ENCODE assay signal across 11 cellular contexts in the genomic region with DNA sequence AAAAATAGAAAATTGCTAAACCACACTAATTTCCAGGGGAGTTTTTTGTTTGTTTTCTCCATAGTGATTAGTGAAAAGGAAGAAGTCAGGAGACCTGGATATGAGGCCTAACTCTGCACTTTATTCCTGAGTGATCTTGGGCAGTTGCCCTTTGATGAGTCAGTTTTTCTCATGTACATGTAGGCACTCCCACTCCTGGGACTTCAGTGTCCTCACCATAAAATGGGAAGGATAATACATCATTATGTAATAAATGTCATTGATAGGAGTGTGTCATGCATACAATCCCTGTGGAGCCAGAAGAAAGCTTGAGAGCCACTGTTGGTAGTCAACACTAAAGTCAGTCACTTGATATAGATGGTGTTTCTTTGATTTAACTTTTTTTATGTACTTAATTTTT. TPM values are rescaled to one million over a fixed set of nuclear protein-coding genes. Genes with fewer than 3 reads are reported as not detected.
A peak's percentile ranks its signal among the peaks of the same experiment; 100 is the strongest.
DNase-seq lines count a peak whose midpoint lies in the region; ATAC-seq and TF ChIP-seq lines count a peak whose summit lies in the region.
"Had no signal": no experiment of that assay in that cellular context is flagged by ENCODE, and none has a peak within 500 bp of the region (broad histone marks: within the 10 kb centered on the region; RNA-seq: fewer than 3 reads in every experiment).

No MANE protein-coding gene starts in this region.

- H3K27ac ChIP-seq in vagina, result peak overlapping the region; percentile 78

- peaks cover 16% of the 10 kb centered on the region for H3K36me3 Mint-ChIP-seq in activated T-cell treated with anti-CD3 and anti-CD28 coated beads, Interleukin-2, amount 50 U/mL, for 24 hours (ENCODE audit: low read depth)
- peaks cover 8% of the 10 kb centered on the region for H3K36me3 Mint-ChIP-seq in stimulated activated memory B cell treated with anti-CD40 and anti-IgM and Interleukin-4, amounts not matched to agents 10 μg/mL and 1 μg/mL and 100 μg/mL, for 72 hours
- H3K36me3 Mint-ChIP-seq: activated naive CD8-positive, alpha-beta T cell had no signal

- no peaks in the 10 kb centered on the region for H3K27me3 ChIP-seq in vagina

- intact Hi-C loops in vagina (cut with DNase I), result no loop called here

- peak overlapping the region; percentile 18 for H3K27ac Mint-ChIP-seq in activated T-cell treated with anti-CD3 and anti-CD28 coated beads, Interleukin-2, amount 50 U/mL, for 24 hours
- no peak overlapping the region for H3K27ac Mint-ChIP-seq in stimulated activated memory B cell treated with anti-CD40 and anti-IgM and Interleukin-4, amounts not matched to agents 10 μg/mL and 1 μg/mL and 100 μg/mL, for 72 hours
- H3K27ac Mint-ChIP-seq: activated naive CD8-positive, alpha-beta T cell had no signal

- no peak for TF ChIP-seq CTCF in vagina (IDR thresholded peaks at IDR 0.05)

- H3K27me3 Mint-ChIP-seq in activated T-cell treated with anti-CD3 and anti-CD28 coated beads, Interleukin-2, amount 50 U/mL, for 24 hours, result no peaks in the 10 kb centered on the region
- no peaks in the 10 kb centered on the region for H3K27me3 Mint-ChIP-seq in stimulated activated memory B cell treated with anti-CD40 and anti-IgM and Interleukin-4, amounts not matched to agents 10 μg/mL and 1 μg/mL and 100 μg/mL, for 72 hours
- H3K27me3 Mint-ChIP-seq: activated naive CD8-positive, alpha-beta T cell had no signal

- ATAC-seq in stimulated activated memory B cell treated with anti-CD40 and anti-IgM and Interleukin-4, amounts not matched to agents 10 μg/mL and 1 μg/mL and 100 μg/mL, for 72 hours, result no peak

- peaks cover 54% of the 10 kb centered on the region for H3K4me1 ChIP-seq in vagina

- TF ChIP-seq POLR2A in vagina (IDR thresholded peaks at IDR 0.05), result no peak

- H3K4me3 Mint-ChIP-seq in activated T-cell treated with anti-CD3 and anti-CD28 coated beads, Interleukin-2, amount 50 U/mL, for 24 hours, result no peak overlapping the region
- no peak overlapping the region for H3K4me3 Mint-ChIP-seq in stimulated activated memory B cell treated with anti-CD40 and anti-IgM and Interleukin-4, amounts not matched to agents 10 μg/mL and 1 μg/mL and 100 μg/mL, for 72 hours
- H3K4me3 Mint-ChIP-seq: activated naive CD8-positive, alpha-beta T cell had no signal

- no peak for DNase-seq in activated T-cell treated with anti-CD3 and anti-CD28 coated beads, Interleukin-2, amount 50 U/mL, for 24 hours
- no peak for DNase-seq in activated T-cell treated with anti-CD3 and anti-CD28 coated beads for 4 hours
- DNase-seq in astrocyte of the hippocampus (ENCODE audit: low read depth, low spot score), result peak; percentile 72
- DNase-seq in kidney tubule cell (ENCODE audit: low spot score), result peak; percentile 87
- DNase-seq in vagina (ENCODE audit: extremely low spot score in 2 of 2), result no peak
- no peak for DNase-seq in activated effector memory CD4-positive, alpha-beta T cell treated with anti-CD3 and anti-CD28 coated beads, Interleukin-2, amount 50 U/mL, for 16 hours
- DNase-seq in UCSD-AML1 (lab: John Stamatoyannopoulos, UW; ENCODE audit: unreplicated experiment), result no peak
- DNase-seq: AML-193, mesendoderm had no signal

- H3K9me3 Mint-ChIP-seq in activated T-cell treated with anti-CD3 and anti-CD28 coated beads, Interleukin-2, amount 50 U/mL, for 24 hours, result no peaks in the 10 kb centered on the region
- H3K9me3 Mint-ChIP-seq in stimulated activated memory B cell treated with anti-CD40 and anti-IgM and Interleukin-4, amounts not matched to agents 10 μg/mL and 1 μg/mL and 100 μg/mL, for 72 hours, result no peaks in the 10 kb centered on the region

- no peaks in the 10 kb centered on the region for H3K9me3 ChIP-seq in vagina

- peaks cover 27% of the 10 kb centered on the region for H3K4me1 Mint-ChIP-seq in activated T-cell treated with anti-CD3 and anti-CD28 coated beads, Interleukin-2, amount 50 U/mL, for 24 hours (ENCODE audit: low read depth)
- H3K4me1 Mint-ChIP-seq in stimulated activated memory B cell treated with anti-CD40 and anti-IgM and Interleukin-4, amounts not matched to agents 10 μg/mL and 1 μg/mL and 100 μg/mL, for 72 hours, result peaks cover 25% of the 10 kb centered on the region

- H3K36me3 ChIP-seq in vagina, result peaks cover 0 to 5% of the 10 kb centered on the region in 2 donors

- H3K4me3 ChIP-seq in vagina, result no peak overlapping the region

RNA-seq across cellular contexts. Expression of a gene that starts 32.5 kb away (rescaled TPM):
- total RNA-seq in vagina, result 10.6 TPM

RNA-seq across cellular contexts. Expression of a gene that starts 36.1 kb away (rescaled TPM):
- total RNA-seq in vagina, result 3.7 TPM

RNA-seq across cellular contexts. Expression of a gene that starts 57.4 kb away (rescaled TPM):
- 58.9 TPM for total RNA-seq in vagina

Comparison
In these comparisons a context has a peak if more than half of its experiments do, and no peak if none do; other contexts are left out.
1. DNase-seq: peak in astrocyte of the hippocampus (single experiment) and kidney tubule cell (single experiment); none in activated T-cell treated with anti-CD3 and anti-CD28 coated beads, Interleukin-2, amount 50 U/mL, for 24 hours (single experiment), activated T-cell treated with anti-CD3 and anti-CD28 coated beads for 4 hours (single experiment), vagina (0 of 2), activated effector memory CD4-positive, alpha-beta T cell treated with anti-CD3 and anti-CD28 coated beads, Interleukin-2, amount 50 U/mL, for 16 hours (single experiment) and UCSD-AML1 (single experiment).